9 cellular contexts compared by ENCODE assay signal in genomic region chr2:237752761-237753165, GRCh38. TPM values are rescaled to one million over a fixed set of nuclear protein-coding genes. Genes with fewer than 3 reads are reported as not detected.
DNase-seq lines count a peak whose midpoint lies in the region; ATAC-seq lines count a peak whose summit lies in the region.
"Had no signal": no experiment of that assay in that cellular context is flagged by ENCODE, and none has a peak within 500 bp of the region (broad histone marks: within the 10 kb centered on the region; RNA-seq: fewer than 3 reads in every experiment).

No MANE protein-coding gene starts in this region.

- in situ Hi-C loops in SK-MEL-5 (cut with HindIII; ENCODE audit: low pct_unique_long_range_greater_than_20kb, low sequenced_read_pairs), result no loop called here

- peak; percentile 72 for DNase-seq in activated effector memory CD4-positive, alpha-beta T cell treated with anti-CD3 and anti-CD28 coated beads, Interleukin-2, amount 50 U/mL, for 16 hours
- DNase-seq in activated effector memory CD4-positive, alpha-beta T cell treated with Interleukin-2 at 50 U/mL for 16 hours, result no peak
- peak; percentile 66 for DNase-seq in SK-MEL-5 (ENCODE audit: low read depth, low spot score)
- DNase-seq in stimulated activated CD8-positive, alpha-beta memory T cell treated with anti-CD3 and anti-CD28 coated beads, Interleukin-7, amount 100 ng/mL, for 48 hours (ENCODE audit: extremely low read depth in 1 of 2, low read depth in 1 of 2), result peak; percentile 47 to 60
- DNase-seq in NCI-H226, result no peak
- DNase-seq in NCI-H1048 (lab: John Stamatoyannopoulos, UW), result no peak
- no peak for DNase-seq in cerebellar cortex (ENCODE audit: low spot score)
- DNase-seq: IMR-90 had no signal

- peak; percentile 99 for ATAC-seq in HG02678 (IDR thresholded peaks at IDR 0.05; ENCODE audit: unreplicated experiment)

RNA-seq across cellular contexts. Expression of gene RBM44, which starts 45.8 kb away (rescaled TPM):
- total RNA-seq in SK-MEL-5 (2014; rRNA removed; shearing (Covaris generic)), result 0.29 and 0.45 TPM in 2 replicates
- polyA plus RNA-seq in SK-MEL-5 (2015; cell fraction: cytosol; rRNA removed), result 0.15 and 0.19 TPM in 2 replicates
- 1.5 and 2.9 TPM in 2 replicates for polyA plus RNA-seq in SK-MEL-5 (2015; cell fraction: nucleus; rRNA removed)

Comparison
In these comparisons a context has a peak if more than half of its experiments do, and no peak if none do; other contexts are left out.
1. DNase-seq: peak in activated effector memory CD4-positive, alpha-beta T cell treated with anti-CD3 and anti-CD28 coated beads, Interleukin-2, amount 50 U/mL, for 16 hours (single experiment), SK-MEL-5 (single experiment) and stimulated activated CD8-positive, alpha-beta memory T cell treated with anti-CD3 and anti-CD28 coated beads, Interleukin-7, amount 100 ng/mL, for 48 hours (2 of 2); none in activated effector memory CD4-positive, alpha-beta T cell treated with Interleukin-2 at 50 U/mL for 16 hours (single experiment), NCI-H226 (single experiment), NCI-H1048 (single experiment) and cerebellar cortex (single experiment).